Comparison of ENCODE assay signal across 1 cellular context in genomic region chr3:186520957-186521842, GRCh38.
TF ChIP-seq lines count a peak whose summit lies in the region.

No MANE protein-coding gene starts in this region.

TF ChIP-seq in HepG2, 621 proteins besides CTCF, POLR2A, EP300 and RAD21 (continued from another document):
- TF ChIP-seq ZNF382 (CRISPR knock-in tag; IDR thresholded peaks at IDR 0.05; ENCODE audit: borderline replicate concordance) = no peak
- 0 out of 2 replicates have a peak, but pooled peaks have one; percentile 39 for TF ChIP-seq ZNF724P (CRISPR knock-in tag; IDR thresholded peaks at IDR 0.05; ENCODE audit: borderline replicate concordance)
- TF ChIP-seq ZNF143 (CRISPR knock-in tag; IDR thresholded peaks at IDR 0.05) = peak; percentile 83
- TF ChIP-seq REPIN1 (CRISPR knock-in tag; IDR thresholded peaks at IDR 0.05; ENCODE audit: borderline replicate concordance, low read depth) = 0 out of 2 replicates have a peak, but pooled peaks have one; percentile 30
- TF ChIP-seq RBM39 (IDR thresholded peaks at IDR 0.05; ENCODE audit: low read depth, low read length, poor library complexity, severe bottlenecking) = no peak
